1 cellular context compared by ENCODE assay signal in genomic region chr6:157151989-157152388, GRCh38.
TF ChIP-seq lines count a peak whose summit lies in the region.

No MANE protein-coding gene starts in this region.

TF ChIP-seq in SK-N-SH, 30 proteins besides CTCF, POLR2A, EP300 and RAD21 (continued from another document):
- TF ChIP-seq USF2 (IDR thresholded peaks at IDR 0.05; ENCODE audit: borderline replicate concordance, low read depth, low read length) (no peak), GABPA (IDR thresholded peaks at IDR 0.05; ENCODE audit: low read depth) (no peak), POLR2AphosphoS5 (IDR thresholded peaks at IDR 0.05; ENCODE audit: low read depth, low read length) (peak; percentile 52; the same call in 1 of the 2 replicates), NRF1 (IDR thresholded peaks at IDR 0.05; ENCODE audit: low read depth, low read length) (no peak), MEF2A (IDR thresholded peaks at IDR 0.05; ENCODE audit: borderline replicate concordance, low read depth) (no peak), FOSL2 (IDR thresholded peaks at IDR 0.05; ENCODE audit: borderline replicate concordance, low read depth) (peak; percentile 61; the same call in 1 of the 2 replicates), IRF3 (IDR thresholded peaks at IDR 0.05; ENCODE audit: low read depth, low read length) (no peak), CHD2 (IDR thresholded peaks at IDR 0.05; ENCODE audit: low read length, partially characterized antibody) (no peak), ZBTB33 (IDR thresholded peaks at IDR 0.05; ENCODE audit: borderline replicate concordance, low read depth) (peak; percentile 76), SIN3A (IDR thresholded peaks at IDR 0.05; ENCODE audit: borderline replicate concordance, low read depth, low read length) (peak; percentile 79; the same call in 1 of the 2 replicates), TEAD4 (IDR thresholded peaks at IDR 0.05; ENCODE audit: borderline replicate concordance, insufficient read depth) (peak; percentile 89), TCF12 (IDR thresholded peaks at IDR 0.05) (peak; percentile 98), YY1 (IDR thresholded peaks at IDR 0.05; ENCODE audit: low read depth) (peak; percentile 34; the same call in 1 of the 2 replicates), RXRA (IDR thresholded peaks at IDR 0.05; ENCODE audit: borderline replicate concordance, low read depth) (peak; percentile 84), GATA2 (CRISPR knock-in tag; IDR thresholded peaks at IDR 0.05) (peak; percentile 68; the same call in 1 of the 2 replicates), JUND (IDR thresholded peaks at IDR 0.05) (peak; percentile 89), PBX3 (IDR thresholded peaks at IDR 0.05) (peak; percentile 93)
- TF ChIP-seq, protein P1, sequence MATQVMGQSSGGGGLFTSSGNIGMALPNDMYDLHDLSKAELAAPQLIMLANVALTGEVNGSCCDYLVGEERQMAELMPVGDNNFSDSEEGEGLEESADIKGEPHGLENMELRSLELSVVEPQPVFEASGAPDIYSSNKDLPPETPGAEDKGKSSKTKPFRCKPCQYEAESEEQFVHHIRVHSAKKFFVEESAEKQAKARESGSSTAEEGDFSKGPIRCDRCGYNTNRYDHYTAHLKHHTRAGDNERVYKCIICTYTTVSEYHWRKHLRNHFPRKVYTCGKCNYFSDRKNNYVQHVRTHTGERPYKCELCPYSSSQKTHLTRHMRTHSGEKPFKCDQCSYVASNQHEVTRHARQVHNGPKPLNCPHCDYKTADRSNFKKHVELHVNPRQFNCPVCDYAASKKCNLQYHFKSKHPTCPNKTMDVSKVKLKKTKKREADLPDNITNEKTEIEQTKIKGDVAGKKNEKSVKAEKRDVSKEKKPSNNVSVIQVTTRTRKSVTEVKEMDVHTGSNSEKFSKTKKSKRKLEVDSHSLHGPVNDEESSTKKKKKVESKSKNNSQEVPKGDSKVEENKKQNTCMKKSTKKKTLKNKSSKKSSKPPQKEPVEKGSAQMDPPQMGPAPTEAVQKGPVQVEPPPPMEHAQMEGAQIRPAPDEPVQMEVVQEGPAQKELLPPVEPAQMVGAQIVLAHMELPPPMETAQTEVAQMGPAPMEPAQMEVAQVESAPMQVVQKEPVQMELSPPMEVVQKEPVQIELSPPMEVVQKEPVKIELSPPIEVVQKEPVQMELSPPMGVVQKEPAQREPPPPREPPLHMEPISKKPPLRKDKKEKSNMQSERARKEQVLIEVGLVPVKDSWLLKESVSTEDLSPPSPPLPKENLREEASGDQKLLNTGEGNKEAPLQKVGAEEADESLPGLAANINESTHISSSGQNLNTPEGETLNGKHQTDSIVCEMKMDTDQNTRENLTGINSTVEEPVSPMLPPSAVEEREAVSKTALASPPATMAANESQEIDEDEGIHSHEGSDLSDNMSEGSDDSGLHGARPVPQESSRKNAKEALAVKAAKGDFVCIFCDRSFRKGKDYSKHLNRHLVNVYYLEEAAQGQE (IDR thresholded peaks at IDR 0.05; ENCODE audit: low read depth, low read length), result 0 out of 2 replicates have a peak, but pooled peaks have one; percentile 32
- TF ChIP-seq, protein P2, sequence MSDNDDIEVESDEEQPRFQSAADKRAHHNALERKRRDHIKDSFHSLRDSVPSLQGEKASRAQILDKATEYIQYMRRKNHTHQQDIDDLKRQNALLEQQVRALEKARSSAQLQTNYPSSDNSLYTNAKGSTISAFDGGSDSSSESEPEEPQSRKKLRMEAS (IDR thresholded peaks at IDR 0.05; ENCODE audit: low read depth), result peak; percentile 75
- TF ChIP-seq, protein P3, sequence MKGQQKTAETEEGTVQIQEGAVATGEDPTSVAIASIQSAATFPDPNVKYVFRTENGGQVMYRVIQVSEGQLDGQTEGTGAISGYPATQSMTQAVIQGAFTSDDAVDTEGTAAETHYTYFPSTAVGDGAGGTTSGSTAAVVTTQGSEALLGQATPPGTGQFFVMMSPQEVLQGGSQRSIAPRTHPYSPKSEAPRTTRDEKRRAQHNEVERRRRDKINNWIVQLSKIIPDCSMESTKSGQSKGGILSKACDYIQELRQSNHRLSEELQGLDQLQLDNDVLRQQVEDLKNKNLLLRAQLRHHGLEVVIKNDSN (IDR thresholded peaks at IDR 0.05; ENCODE audit: borderline replicate concordance, low read depth), result no peak
